In the genomic region with DNA sequence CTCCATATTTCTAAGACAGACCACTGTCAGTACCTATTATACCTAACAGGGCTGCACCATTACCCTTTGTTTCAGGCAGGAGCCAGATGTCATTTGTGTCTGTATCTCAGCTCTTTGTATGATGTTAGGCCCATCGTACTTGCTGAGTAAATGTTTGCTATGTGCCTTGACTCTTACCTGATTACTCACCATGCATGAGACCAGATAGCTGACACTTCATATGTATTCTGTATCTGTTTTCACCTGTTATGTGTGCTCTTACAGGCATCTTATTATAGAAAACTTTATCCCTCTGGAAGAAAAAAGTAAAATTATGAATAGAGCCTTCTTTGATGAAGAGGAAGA, we compare ENCODE assay signal across 12 cellular contexts. TPM values are rescaled to one million over a fixed set of nuclear protein-coding genes. Genes with fewer than 3 reads are reported as not detected.
A peak's percentile ranks its signal among the peaks of the same experiment; 100 is the strongest.
DNase-seq lines count a peak whose midpoint lies in the region; ATAC-seq lines count a peak whose summit lies in the region.
"Had no signal": no experiment of that assay in that cellular context is flagged by ENCODE, and none has a peak within 500 bp of the region (broad histone marks: within the 10 kb centered on the region; RNA-seq: fewer than 3 reads in every experiment).

No MANE protein-coding gene starts in this region.

- H3K4ac ChIP-seq in mesenchymal stem cell (ENCODE audit: low read depth in 1 of 2, low read length in 2 of 2): no peak overlapping the region

- no peak overlapping the region for H2BK5ac ChIP-seq in mesenchymal stem cell (ENCODE audit: low read depth, low read length, poor library complexity, severe bottlenecking)

- no peak overlapping the region for H3K4me3 ChIP-seq in mesenchymal stem cell (ENCODE audit: insufficient read depth in 1 of 2, low read depth in 1 of 2, low read length in 2 of 2)
- H3K4me3 ChIP-seq: thoracic aorta had no signal

- no peaks in the 10 kb centered on the region for H3K9me3 Mint-ChIP-seq in activated T-helper 17 cell treated with anti-CD3 and anti-CD28 coated beads, Interleukin-2, amount 50 U/mL, for 72 hours
- H3K9me3 Mint-ChIP-seq: T-helper 1 cell treated with Interleukin-12 subunit alpha and Interleukin-12 subunit beta and Interleukin-4 antibody, amounts not matched to agents 30 μg/mL and 1 μg/mL, for 36 hours had no signal

- H3K27ac Mint-ChIP-seq in activated T-helper 17 cell treated with anti-CD3 and anti-CD28 coated beads, Interleukin-2, amount 50 U/mL, for 72 hours: peak overlapping the region; percentile 58
- H3K27ac Mint-ChIP-seq: T-helper 1 cell treated with Interleukin-12 subunit alpha and Interleukin-12 subunit beta and Interleukin-4 antibody, amounts not matched to agents 30 μg/mL and 1 μg/mL, for 36 hours had no signal

- H3K9ac ChIP-seq in mesenchymal stem cell (ENCODE audit: low read length): no peak overlapping the region

- peaks cover 10% of the 10 kb centered on the region for H3K4me1 ChIP-seq in mesenchymal stem cell (ENCODE audit: control insufficient read depth, insufficient read depth, low read depth, low read length)

- no peak overlapping the region for H2BK15ac ChIP-seq in mesenchymal stem cell (ENCODE audit: low read depth, poor library complexity, severe bottlenecking)

- no peak overlapping the region for H2AFZ ChIP-seq in mesenchymal stem cell (ENCODE audit: low read depth, low read length)

- no peak overlapping the region for H3K14ac ChIP-seq in mesenchymal stem cell (ENCODE audit: low read length in 2 of 2)

- DNase-seq in Caki2 (ENCODE audit: low read depth): peak; percentile 59
- peak; percentile 77 for DNase-seq in NCI-H1092 treated with DMSO at 0.1 percent for 48 hours (lab: John Stamatoyannopoulos, UW)
- peak; percentile 26 for DNase-seq in mesenchymal stem cell
- DNase-seq in NCI-H2227 (lab: John Stamatoyannopoulos, UW; ENCODE audit: unreplicated experiment): no peak
- no peak for DNase-seq in NOMO-1 treated with dmso at 0.1 percent for 144 hours (lab: John Stamatoyannopoulos, UW; ENCODE audit: unreplicated experiment)
- DNase-seq in OCI-M2 (lab: John Stamatoyannopoulos, UW; ENCODE audit: unreplicated experiment): no peak
- DNase-seq: activated CD8-positive, alpha-beta memory T cell treated with anti-CD3 and anti-CD28 coated beads, Interleukin-2, amount 50 U/mL, for 48 hours; left ventricle myocardium superior had no signal

- H2BK12ac ChIP-seq in mesenchymal stem cell (ENCODE audit: low read length in 2 of 2): peak overlapping the region in 1 of 2 experiments; percentile 82

- H3K4me3 Mint-ChIP-seq in activated T-helper 17 cell treated with anti-CD3 and anti-CD28 coated beads, Interleukin-2, amount 50 U/mL, for 72 hours: no peak overlapping the region
- H3K4me3 Mint-ChIP-seq: T-helper 1 cell treated with Interleukin-12 subunit alpha and Interleukin-12 subunit beta and Interleukin-4 antibody, amounts not matched to agents 30 μg/mL and 1 μg/mL, for 36 hours had no signal

- H3K9me3 ChIP-seq in mesenchymal stem cell (ENCODE audit: control insufficient read depth, low read length): no peaks in the 10 kb centered on the region
- H3K9me3 ChIP-seq: thoracic aorta had no signal

- H4K91ac ChIP-seq in mesenchymal stem cell (ENCODE audit: low read length): no peak overlapping the region

- H3K27ac ChIP-seq in mesenchymal stem cell (ENCODE audit: low read length, poor library complexity, severe bottlenecking): peak overlapping the region; percentile 74
- H3K27ac ChIP-seq: thoracic aorta had no signal

- H2BK120ac ChIP-seq in mesenchymal stem cell (ENCODE audit: low read depth, low read length): no peak overlapping the region

- peaks cover 10% of the 10 kb centered on the region for H3K4me1 Mint-ChIP-seq in activated T-helper 17 cell treated with anti-CD3 and anti-CD28 coated beads, Interleukin-2, amount 50 U/mL, for 72 hours

- no peaks in the 10 kb centered on the region for H3K27me3 Mint-ChIP-seq in activated T-helper 17 cell treated with anti-CD3 and anti-CD28 coated beads, Interleukin-2, amount 50 U/mL, for 72 hours

- H4K8ac ChIP-seq in mesenchymal stem cell (ENCODE audit: low read length): no peak overlapping the region

- ATAC-seq in activated T-helper 17 cell treated with anti-CD3 and anti-CD28 coated beads, Interleukin-2, amount 50 U/mL, for 72 hours (replicated peaks): peak; percentile 67
- ATAC-seq in HG03095 (IDR thresholded peaks at IDR 0.05; ENCODE audit: unreplicated experiment): no peak

- peaks cover 11 to 46% of the 10 kb centered on the region in 2 experiments for H3K36me3 ChIP-seq in mesenchymal stem cell (ENCODE audit: control insufficient read depth in 1 of 2, insufficient read depth in 2 of 2, low read depth in 1 of 2, low read length in 2 of 2)

- H3K79me1 ChIP-seq in mesenchymal stem cell (replicated peaks; ENCODE audit: low read length, poor library complexity, severe bottlenecking): peaks cover 13% of the 10 kb centered on the region

- H3K18ac ChIP-seq in mesenchymal stem cell (ENCODE audit: low read depth in 1 of 2, low read length in 2 of 2): peak overlapping the region in 1 of 2 experiments; percentile 12

- peaks cover 77% of the 10 kb centered on the region for H3K36me3 Mint-ChIP-seq in activated T-helper 17 cell treated with anti-CD3 and anti-CD28 coated beads, Interleukin-2, amount 50 U/mL, for 72 hours (ENCODE audit: low read depth)

- H3K4me2 ChIP-seq in mesenchymal stem cell (ENCODE audit: low read length, poor library complexity, severe bottlenecking): no peak overlapping the region

- in situ Hi-C loops in Caki2 (cut with HindIII; ENCODE audit: low pct_unique_long_range_greater_than_20kb, low sequenced_read_pairs): no loop called here

- no peaks in the 10 kb centered on the region for H3K27me3 ChIP-seq in mesenchymal stem cell (ENCODE audit: control insufficient read depth in 1 of 2, insufficient read depth in 1 of 2, low read length in 2 of 2)

- WGBS in mesenchymal stem cell: 100% methylated on average over 1 of the region's 1 CpG

- no peak overlapping the region for H3K23ac ChIP-seq in mesenchymal stem cell (ENCODE audit: low read length in 2 of 2)

- peak overlapping the region; percentile 24 for H2AK5ac ChIP-seq in mesenchymal stem cell (ENCODE audit: low read length, severe bottlenecking)

RNA-seq across cellular contexts. Expression of a gene that starts 31.7 kb away (rescaled TPM):
- total RNA-seq in Caki2 (2014; rRNA removed; shearing (Covaris generic); ENCODE audit: low replicate concordance): 17.3 and 25.7 TPM in 2 replicates
- total RNA-seq in activated T-helper 17 cell treated with anti-CD3 and anti-CD28 coated beads, Interleukin-2, amount 50 U/mL, for 72 hours: 100 to 1,000 TPM; 164 to 232 TPM
- 35.5 TPM for polyA plus RNA-seq in mesenchymal stem cell (2013, experiment 1 of 2)
- 32.6 TPM for polyA plus RNA-seq in mesenchymal stem cell (2013, experiment 2 of 2)

RNA-seq across cellular contexts. Expression of a gene that starts 49.0 kb away (rescaled TPM):
- total RNA-seq in Caki2 (2014; rRNA removed; shearing (Covaris generic); ENCODE audit: low replicate concordance): 19.3 and 19.9 TPM in 2 replicates
- total RNA-seq in activated T-helper 17 cell treated with anti-CD3 and anti-CD28 coated beads, Interleukin-2, amount 50 U/mL, for 72 hours: 10 to 100 TPM; 25.9 to 43.0 TPM
- polyA plus RNA-seq in mesenchymal stem cell (2013, experiment 1 of 2): 34.9 TPM
- polyA plus RNA-seq in mesenchymal stem cell (2013, experiment 2 of 2): 34.4 TPM

Comparison
In these comparisons a context has a peak if more than half of its experiments do, and no peak if none do; other contexts are left out.
1. DNase-seq: peak in Caki2 (single experiment), NCI-H1092 treated with DMSO at 0.1 percent for 48 hours (single experiment) and mesenchymal stem cell (single experiment); none in NCI-H2227 (single experiment), NOMO-1 treated with dmso at 0.1 percent for 144 hours (single experiment) and OCI-M2 (single experiment).